ENCODE assay signal across 14 cellular contexts in genomic region chr14:68711551-68712437, GRCh38.
A peak's percentile ranks its signal among the peaks of the same experiment; 100 is the strongest.
DNase-seq lines count a peak whose midpoint lies in the region; ATAC-seq and TF ChIP-seq lines count a peak whose summit lies in the region.
"Had no signal": no experiment of that assay in that cellular context is flagged by ENCODE, and none has a peak within 500 bp of the region (broad histone marks: within the 10 kb centered on the region; RNA-seq: fewer than 3 reads in every experiment).

No MANE protein-coding gene starts in this region.

- H3K27me3 ChIP-seq in esophagus squamous epithelium (no peaks in the 10 kb centered on the region), stomach (no peaks in the 10 kb centered on the region)
- H3K27me3 ChIP-seq: ovary, SJSA1, upper lobe of right lung had no signal

- H3K9me3 ChIP-seq in esophagus squamous epithelium (no peaks in the 10 kb centered on the region), stomach (no peaks in the 10 kb centered on the region)
- H3K9me3 ChIP-seq: ovary, SJSA1, upper lobe of right lung had no signal

- H3K4me3 Mint-ChIP-seq in activated T-cell treated with anti-CD3 and anti-CD28 coated beads, Interleukin-2, amount 50 U/mL, for 72 hours: peak overlapping the region; percentile 10 to 30
- H3K4me3 Mint-ChIP-seq in stimulated activated effector memory CD8-positive, alpha-beta T cell treated with anti-CD3 and anti-CD28 coated beads, Interleukin-12 subunit alpha, Interleukin-12 subunit beta, amount 100 ng/mL, for 72 hours: no peak overlapping the region
- H3K4me3 Mint-ChIP-seq: brain had no signal

- peaks cover 47% of the 10 kb centered on the region for H3K4me1 Mint-ChIP-seq in activated T-cell treated with anti-CD3 and anti-CD28 coated beads, Interleukin-2, amount 50 U/mL, for 72 hours (ENCODE audit: low read depth)
- peaks cover 55% of the 10 kb centered on the region for H3K4me1 Mint-ChIP-seq in stimulated activated effector memory CD8-positive, alpha-beta T cell treated with anti-CD3 and anti-CD28 coated beads, Interleukin-12 subunit alpha, Interleukin-12 subunit beta, amount 100 ng/mL, for 72 hours

- H3K36me3 ChIP-seq in esophagus squamous epithelium (no peaks in the 10 kb centered on the region), stomach (no peaks in the 10 kb centered on the region)
- H3K36me3 ChIP-seq: ovary, SJSA1, upper lobe of right lung had no signal

- TF ChIP-seq CTCF in esophagus squamous epithelium (IDR thresholded peaks at IDR 0.05) (no peak), stomach (IDR thresholded peaks at IDR 0.05) (no peak)

- peak overlapping the region; percentile 62 for H3K27ac Mint-ChIP-seq in activated T-cell treated with anti-CD3 and anti-CD28 coated beads, Interleukin-2, amount 50 U/mL, for 72 hours
- H3K27ac Mint-ChIP-seq in stimulated activated effector memory CD8-positive, alpha-beta T cell treated with anti-CD3 and anti-CD28 coated beads, Interleukin-12 subunit alpha, Interleukin-12 subunit beta, amount 100 ng/mL, for 72 hours: peak overlapping the region; percentile 81

- H3K9me3 Mint-ChIP-seq in activated T-cell treated with anti-CD3 and anti-CD28 coated beads, Interleukin-2, amount 50 U/mL, for 72 hours: no peaks in the 10 kb centered on the region
- no peaks in the 10 kb centered on the region for H3K9me3 Mint-ChIP-seq in stimulated activated effector memory CD8-positive, alpha-beta T cell treated with anti-CD3 and anti-CD28 coated beads, Interleukin-12 subunit alpha, Interleukin-12 subunit beta, amount 100 ng/mL, for 72 hours
- H3K9me3 Mint-ChIP-seq: brain had no signal

- peak; percentile 48 to 58 for ATAC-seq in activated T-cell treated with anti-CD3 and anti-CD28 coated beads, Interleukin-2, amount 50 U/mL, for 72 hours (replicated peaks in 1 of 2)
- peak; percentile 45 for ATAC-seq in stimulated activated effector memory CD8-positive, alpha-beta T cell treated with anti-CD3 and anti-CD28 coated beads, Interleukin-12 subunit alpha, Interleukin-12 subunit beta, amount 100 ng/mL, for 72 hours
- ATAC-seq in GM21390 (IDR thresholded peaks at IDR 0.05; ENCODE audit: unreplicated experiment): no peak

- intact Hi-C loops in esophagus squamous epithelium (cut with DNase I) (loop anchor here (10.0 kb wide), 1 partner anchor 63 kb away; no protein-coding TSS in a partner anchor), stomach (cut with DNase I; ENCODE audit: low total_unique reads) (no loop called here)

- no peak overlapping the region for H3K4me3 ChIP-seq in esophagus squamous epithelium
- no peak overlapping the region for H3K4me3 ChIP-seq in stomach
- H3K4me3 ChIP-seq: ovary, SJSA1, upper lobe of right lung had no signal

- H3K36me3 Mint-ChIP-seq in activated T-cell treated with anti-CD3 and anti-CD28 coated beads, Interleukin-2, amount 50 U/mL, for 72 hours (ENCODE audit: insufficient read depth in 2 of 2): no peaks in the 10 kb centered on the region
- H3K36me3 Mint-ChIP-seq in stimulated activated effector memory CD8-positive, alpha-beta T cell treated with anti-CD3 and anti-CD28 coated beads, Interleukin-12 subunit alpha, Interleukin-12 subunit beta, amount 100 ng/mL, for 72 hours: no peaks in the 10 kb centered on the region
- H3K36me3 Mint-ChIP-seq: brain had no signal

- H3K4me1 ChIP-seq in esophagus squamous epithelium: peaks cover 4 to 45% (median 14%) of the 10 kb centered on the region in 3 donors
- peaks cover 0 to 14% (median 5%) of the 10 kb centered on the region in 4 donors for H3K4me1 ChIP-seq in stomach
- H3K4me1 ChIP-seq: SJSA1, upper lobe of right lung had no signal

- TF ChIP-seq EP300 in stomach (IDR thresholded peaks at IDR 0.05): no peak

- 63 to 71% methylated on average over 10 to 11 of the region's 11 CpGs for WGBS in esophagus squamous epithelium, 2 donors
- 64 to 79% (median 74%) methylated on average over 11 of the region's 11 CpGs for WGBS in stomach, 5 donors

- H3K27me3 Mint-ChIP-seq in activated T-cell treated with anti-CD3 and anti-CD28 coated beads, Interleukin-2, amount 50 U/mL, for 72 hours (ENCODE audit: low read depth): no peaks in the 10 kb centered on the region

- no peak for DNase-seq in activated T-cell treated with anti-CD3 and anti-CD28 coated beads, Interleukin-2, amount 50 U/mL, for 72 hours
- no peak for DNase-seq in activated T-cell treated with anti-CD3 and anti-CD28 coated beads, Interleukin-2, amount 50 U/mL, for 1 hour
- DNase-seq in NCI-H69 (lab: John Stamatoyannopoulos, UW) (peak; percentile 15), esophagus squamous epithelium (lab: John Stamatoyannopoulos, UW) (no peak), hepatic stellate cell (ENCODE audit: low spot score) (no peak), stomach (no peak)
- DNase-seq in stimulated activated effector memory CD8-positive, alpha-beta T cell treated with anti-CD3 and anti-CD28 coated beads, Interleukin-12 subunit alpha, Interleukin-12 subunit beta, amount 100 ng/mL, for 72 hours (ENCODE audit: low spot score in 2 of 2): no peak
- DNase-seq: foreskin fibroblast, NCI-H187, ovary, upper lobe of right lung had no signal

- peak overlapping the region; percentile 57 to 82 (median 70) for H3K27ac ChIP-seq in esophagus squamous epithelium
- H3K27ac ChIP-seq in stomach: no peak overlapping the region
- H3K27ac ChIP-seq: ovary, SJSA1, upper lobe of right lung had no signal

- TF ChIP-seq POLR2A in esophagus squamous epithelium (IDR thresholded peaks at IDR 0.05) (no peak), stomach (IDR thresholded peaks at IDR 0.05) (no peak)

Comparison
In these comparisons a context has a peak if more than half of its experiments do, and no peak if none do; other contexts are left out.
1. H3K27ac ChIP-seq: peak in esophagus squamous epithelium (4 of 4); none in stomach (0 of 5).